18 cellular contexts compared by ENCODE assay signal in genomic region chr2:206422493-206422892, GRCh38. TPM values are rescaled to one million over a fixed set of nuclear protein-coding genes. Genes with fewer than 3 reads are reported as not detected.
A peak's percentile ranks its signal among the peaks of the same experiment; 100 is the strongest.
DNase-seq lines count a peak whose midpoint lies in the region; TF ChIP-seq lines count a peak whose summit lies in the region.
"Had no signal": no experiment of that assay in that cellular context is flagged by ENCODE, and none has a peak within 500 bp of the region (broad histone marks: within the 10 kb centered on the region; RNA-seq: fewer than 3 reads in every experiment).

No MANE protein-coding gene starts in this region.

- H3K27ac ChIP-seq in OCI-LY7 (ENCODE audit: low read depth, low read length, poor library complexity, severe bottlenecking), result no peak overlapping the region
- no peak overlapping the region for H3K27ac ChIP-seq in A673 (ENCODE audit: low read depth, low read length, poor library complexity, severe bottlenecking)
- H3K27ac ChIP-seq in CD4-positive, alpha-beta memory T cell (ENCODE audit: low read depth, low read length), result no peak overlapping the region
- H3K27ac ChIP-seq: GM23248, HL-60 had no signal

- no peaks in the 10 kb centered on the region for H3K36me3 Mint-ChIP-seq in mesothelial cell of epicardium
- no peaks in the 10 kb centered on the region for H3K36me3 Mint-ChIP-seq in endothelial cell (ENCODE audit: low read depth, unreplicated experiment)
- H3K36me3 Mint-ChIP-seq in CD4-positive, alpha-beta memory T cell, result no peaks in the 10 kb centered on the region

- H3K4me3 ChIP-seq in OCI-LY7 (ENCODE audit: low read depth, low read length, poor library complexity, severe bottlenecking), result no peak overlapping the region
- no peak overlapping the region for H3K4me3 ChIP-seq in A673 (ENCODE audit: low read depth, low read length, poor library complexity, severe bottlenecking)
- no peak overlapping the region for H3K4me3 ChIP-seq in CD4-positive, alpha-beta memory T cell (ENCODE audit: low read length in 2 of 2)
- H3K4me3 ChIP-seq: GM23248, MG63 had no signal

- no peak overlapping the region for H3K4me2 ChIP-seq in OCI-LY7 (ENCODE audit: low read length)

- H3K4me1 Mint-ChIP-seq in mesothelial cell of epicardium (peaks cover 25% of the 10 kb centered on the region), endothelial cell (ENCODE audit: unreplicated experiment) (no peaks in the 10 kb centered on the region)
- H3K4me1 Mint-ChIP-seq in CD4-positive, alpha-beta memory T cell, result no peaks in the 10 kb centered on the region

- H3K36me3 ChIP-seq in OCI-LY7 (ENCODE audit: insufficient read depth, low read length) (no peaks in the 10 kb centered on the region), A673 (ENCODE audit: insufficient read depth, low read length, poor library complexity, severe bottlenecking) (no peaks in the 10 kb centered on the region)
- H3K36me3 ChIP-seq in CD4-positive, alpha-beta memory T cell (ENCODE audit: insufficient read depth, low read length), result no peaks in the 10 kb centered on the region
- H3K36me3 ChIP-seq: MG63 had no signal

- POLR2A ChIA-PET in OCI-LY7 (lab: Charles Lee), result interaction anchor here (0.8 kb wide), 1 partner anchor 29 kb away, joined by 3 read pairs; no protein-coding TSS in a partner anchor
- POLR2A ChIA-PET in A673 (lab: Charles Lee; ENCODE audit: low non-redundant PET), result no interaction called here
- POLR2A ChIA-PET in CD4-positive, alpha-beta memory T cell (lab: Charles Lee; ENCODE audit: partially characterized antibody), result no interaction called here

- intact Hi-C loops in OCI-LY7 (cut with micrococcal nuclease; ENCODE audit: unreplicated experiment), result no loop called here
- intact Hi-C loops in A673 (cut with micrococcal nuclease; ENCODE audit: unreplicated experiment), result no loop called here
- intact Hi-C loops in CD4-positive, alpha-beta memory T cell (cut with micrococcal nuclease), result no loop called here

- peak overlapping the region; percentile 82; the same call in 1 of the 2 replicates for H2AFZ ChIP-seq in OCI-LY7 (ENCODE audit: low read length)
- H2AFZ ChIP-seq: GM23248 had no signal

- BruUV-seq in OCI-LY7 (replicated peaks; lab: Mats Ljungman, UMichigan), result no TSS peak
- no TSS peak for BruUV-seq in A673 (replicated peaks; lab: Mats Ljungman, UMichigan)

- no peaks in the 10 kb centered on the region for H3K79me2 ChIP-seq in OCI-LY7 (ENCODE audit: insufficient read depth, low read depth, low read length)

- CTCF ChIA-PET in OCI-LY7 (lab: Charles Lee; ENCODE audit: unreplicated experiment) (no interaction called here), A673 (lab: Charles Lee) (no interaction called here)
- CTCF ChIA-PET in CD4-positive, alpha-beta memory T cell (lab: Charles Lee; ENCODE audit: partially characterized antibody), result no interaction called here

- no peaks in the 10 kb centered on the region for H3K9me2 ChIP-seq in OCI-LY7 (ENCODE audit: insufficient read depth, low read length)

- no peaks in the 10 kb centered on the region for H3K9me3 ChIP-seq in OCI-LY7 (ENCODE audit: low read length)
- peaks cover 9% of the 10 kb centered on the region for H3K9me3 ChIP-seq in A673 (ENCODE audit: low read depth, low read length, poor library complexity, severe bottlenecking)
- H3K9me3 ChIP-seq in CD4-positive, alpha-beta memory T cell (ENCODE audit: control insufficient read depth in 1 of 2, low read length in 2 of 2), result no peaks in the 10 kb centered on the region

- peak; percentile 62 for DNase-seq in A172 (ENCODE audit: low spot score)
- DNase-seq in OCI-LY7 (ENCODE audit: low spot score), result no peak
- peak; percentile 75 for DNase-seq in dermis blood vessel endothelial cell
- DNase-seq in mesothelial cell of epicardium (ENCODE audit: low spot score in 2 of 2, unreplicated experiment in 2 of 2), result no peak
- DNase-seq in COR-L47 (lab: John Stamatoyannopoulos, UW), result no peak
- DNase-seq in endothelial cell (ENCODE audit: low spot score), result no peak
- no peak for DNase-seq in A673 (ENCODE audit: low spot score)
- DNase-seq in CD4-positive, alpha-beta memory T cell, result no peak
- DNase-seq: AML-193, DMS79 treated with DMSO at 0.1 percent for 48 hours, GF-D8, GM23248, KG1, MG63, NCI-H1105, NCI-H1694 treated with DMSO at 0.1 percent for 48 hours, NCI-H446 treated with DMSO at 0.1 percent for 48 hours had no signal

- peak overlapping the region; percentile 41 for H3K27ac Mint-ChIP-seq in mesothelial cell of epicardium
- H3K27ac Mint-ChIP-seq in endothelial cell (ENCODE audit: unreplicated experiment), result no peak overlapping the region
- no peak overlapping the region for H3K27ac Mint-ChIP-seq in CD4-positive, alpha-beta memory T cell

- H3K4me1 ChIP-seq in OCI-LY7 (ENCODE audit: insufficient read depth, low read length, poor library complexity, severe bottlenecking) (no peaks in the 10 kb centered on the region), A673 (ENCODE audit: insufficient read depth, low read length, poor library complexity, severe bottlenecking) (no peaks in the 10 kb centered on the region)
- no peaks in the 10 kb centered on the region for H3K4me1 ChIP-seq in CD4-positive, alpha-beta memory T cell (ENCODE audit: insufficient read depth, low read length)

- peaks cover 7% of the 10 kb centered on the region for H3K9me3 Mint-ChIP-seq in mesothelial cell of epicardium
- peaks cover 4% of the 10 kb centered on the region for H3K9me3 Mint-ChIP-seq in endothelial cell (ENCODE audit: unreplicated experiment)
- peaks cover 0 to 18% (median 4%) of the 10 kb centered on the region in 8 donors for H3K9me3 Mint-ChIP-seq in CD4-positive, alpha-beta memory T cell

- H3K4me3 Mint-ChIP-seq in mesothelial cell of epicardium, result no peak overlapping the region
- H3K4me3 Mint-ChIP-seq in endothelial cell (ENCODE audit: unreplicated experiment), result no peak overlapping the region
- H3K4me3 Mint-ChIP-seq in CD4-positive, alpha-beta memory T cell, result no peak overlapping the region

- no peaks in the 10 kb centered on the region for H4K20me1 ChIP-seq in OCI-LY7 (ENCODE audit: insufficient read depth, low read length)

- peaks cover 5% of the 10 kb centered on the region for H3K27me3 ChIP-seq in A673 (replicated peaks; ENCODE audit: insufficient read depth, low read depth, low read length, poor library complexity)
- no peaks in the 10 kb centered on the region for H3K27me3 ChIP-seq in CD4-positive, alpha-beta memory T cell (ENCODE audit: insufficient read depth, low read length)
- H3K27me3 ChIP-seq: MG63 had no signal

- H3K27me3 Mint-ChIP-seq in mesothelial cell of epicardium (ENCODE audit: low read depth), result no peaks in the 10 kb centered on the region
- no peaks in the 10 kb centered on the region for H3K27me3 Mint-ChIP-seq in endothelial cell (ENCODE audit: unreplicated experiment)
- peaks cover 10 to 13% of the 10 kb centered on the region in 2 donors for H3K27me3 Mint-ChIP-seq in CD4-positive, alpha-beta memory T cell

- TF ChIP-seq CTCF in OCI-LY7 (conservative IDR thresholded peaks at IDR 0.05; ENCODE audit: low read length) (no peak), mesothelial cell of epicardium (IDR thresholded peaks at IDR 0.05; ENCODE audit: unreplicated experiment) (no peak), endothelial cell (IDR thresholded peaks at IDR 0.05; ENCODE audit: unreplicated experiment) (no peak), A673 (conservative IDR thresholded peaks at IDR 0.05; ENCODE audit: low read depth, low read length) (no peak)

RNA-seq across cellular contexts. Expression of gene ADAM23, which starts 20.8 kb away (rescaled TPM):
- 4.6 and 4.9 TPM in 2 replicates for total RNA-seq in A172 (2014; rRNA removed; shearing (Covaris generic))
- total RNA-seq in OCI-LY7 (2014; rRNA removed; shearing (Covaris generic)), result not detected in 2 replicates
- total RNA-seq in OCI-LY7 (2022) (0.18 and 0.53 TPM in 2 replicates), dermis blood vessel endothelial cell (0.85 and 3.4 TPM in 2 replicates), mesothelial cell of epicardium (6.9 to 8.6 TPM (median 8.5 TPM) in 3 replicates), endothelial cell (ENCODE audit: unreplicated experiment) (12.0 TPM), A673 (2021) (0.21 and 0.44 TPM in 2 replicates)
- total RNA-seq in CD4-positive, alpha-beta memory T cell, result 10 to 100 TPM; 28.1 to 31.3 TPM
- 1 to 10 TPM; 2.9 to 8.8 TPM for polyA plus RNA-seq in CD4-positive, alpha-beta memory T cell

Comparison
In these comparisons a context has a peak if more than half of its experiments do, and no peak if none do; other contexts are left out.
1. DNase-seq: peak in A172 (single experiment) and dermis blood vessel endothelial cell (single experiment); none in OCI-LY7 (single experiment), mesothelial cell of epicardium (0 of 2), COR-L47 (single experiment), endothelial cell (single experiment), A673 (single experiment) and CD4-positive, alpha-beta memory T cell (0 of 5).